In genomic region chr7:149184274-149184673, GRCh38 we compare ENCODE assay signal across 25 cellular contexts. TPM values are rescaled to one million over a fixed set of nuclear protein-coding genes. Genes with fewer than 3 reads are reported as not detected.
DNase-seq lines count a peak whose midpoint lies in the region; ATAC-seq, FAIRE-seq and TF ChIP-seq lines count a peak whose summit lies in the region.
"Had no signal": no experiment of that assay in that cellular context is flagged by ENCODE, and none has a peak within 500 bp of the region (broad histone marks: within the 10 kb centered on the region; RNA-seq: fewer than 3 reads in every experiment).

No MANE protein-coding gene starts in this region.

- no peak overlapping the region for H3K9ac ChIP-seq in keratinocyte (ENCODE audit: control insufficient read depth, extremely low read depth, insufficient read depth, low read length)
- H3K9ac ChIP-seq: BLaER1 treated with 17β-estradiol and CSF1 and Interleukin-3, amounts not matched to agents 10 nM and 100 nM had no signal

- dilution Hi-C loops in keratinocyte (cut with MboI; ENCODE audit: extremely low pct_ligation_motif_present, low sequenced_read_pairs) = no loop called here

- H3K36me3 ChIP-seq in keratinocyte (ENCODE audit: control insufficient read depth in 2 of 2, extremely low read depth in 1 of 2, insufficient read depth in 2 of 2, low read length in 2 of 2) = peaks cover 5 to 14% of the 10 kb centered on the region in 2 experiments

- H2AFZ ChIP-seq in keratinocyte (ENCODE audit: control insufficient read depth, low read length) = no peak overlapping the region
- H2AFZ ChIP-seq: GM23338 had no signal

- no peaks in the 10 kb centered on the region for H3K9me3 Mint-ChIP-seq in WTC11
- no peaks in the 10 kb centered on the region for H3K9me3 Mint-ChIP-seq in natural killer cell treated with Interleukin-12 subunit alpha and Interleukin-12 subunit beta and Interleukin-15 and Interleukin-18, amount 100 ng/mL, for 72 hours
- H3K9me3 Mint-ChIP-seq: CD14-positive monocyte; CD4-positive, alpha-beta T cell; CD8-positive, alpha-beta memory T cell; GM23338; HFFc6 had no signal

- H3K9me3 ChIP-seq in keratinocyte (ENCODE audit: control insufficient read depth, low read depth, low read length) = no peaks in the 10 kb centered on the region
- H3K9me3 ChIP-seq: A549; BE2C; BLaER1 treated with 17β-estradiol and CSF1 and Interleukin-3, amounts not matched to agents 10 nM and 100 nM; HAP-1 had no signal

- H3K4me3 ChIP-seq in keratinocyte (ENCODE audit: control insufficient read depth in 2 of 3, extremely low read depth in 1 of 3, insufficient read depth in 2 of 3, low read depth in 1 of 3, low read length in 3 of 3) = no peak overlapping the region
- H3K4me3 ChIP-seq: A549; BLaER1 treated with 17β-estradiol and CSF1 and Interleukin-3, amounts not matched to agents 10 nM and 100 nM; GM12878; GM23338; HAP-1 had no signal

- H3K4me3 Mint-ChIP-seq in WTC11 = no peak overlapping the region
- no peak overlapping the region for H3K4me3 Mint-ChIP-seq in natural killer cell treated with Interleukin-12 subunit alpha and Interleukin-12 subunit beta and Interleukin-15 and Interleukin-18, amount 100 ng/mL, for 72 hours
- H3K4me3 Mint-ChIP-seq: CD14-positive monocyte; CD4-positive, alpha-beta T cell; CD8-positive, alpha-beta memory T cell; GM23338; HFFc6 had no signal

- CTCF ChIA-PET in WTC11 (lab: Charles Lee) = interaction anchor here (2.8 kb wide), 1 partner anchor 11 kb away, joined by 16 read pairs; the partner anchor contains the start of gene ZNF282

- TF ChIP-seq CTCF in WTC11 (IDR thresholded peaks at IDR 0.05) (no peak), keratinocyte (optimal IDR thresholded peaks at IDR 0.05 in 1 of 3, IDR thresholded peaks at IDR 0.05 in 1 of 3, conservative IDR thresholded peaks at IDR 0.05 in 1 of 3; ENCODE audit: extremely low read depth in 1 of 3, insufficient read depth in 2 of 3, low read length in 3 of 3) (no peak)

- H3K79me2 ChIP-seq in keratinocyte (ENCODE audit: control insufficient read depth, insufficient read depth, low read length) = peaks cover 1% of the 10 kb centered on the region

- FAIRE-seq in keratinocyte (lab: Jason Lieb, UNC) = peak; percentile 29
- FAIRE-seq: A549, D721Med, GM12878, GM18507, H54 had no signal

- H3K4me2 ChIP-seq in keratinocyte (ENCODE audit: control insufficient read depth, extremely low read depth, insufficient read depth, low read depth, low read length) = no peak overlapping the region
- H3K4me2 ChIP-seq: A549; BLaER1 treated with 17β-estradiol and CSF1 and Interleukin-3, amounts not matched to agents 10 nM and 100 nM; GM23338 had no signal

- ATAC-seq in WTC11 = no peak; the same call in 1 of the 2 replicates
- ATAC-seq in GM18502 (IDR thresholded peaks at IDR 0.05; ENCODE audit: poor library complexity, unreplicated experiment) = no peak
- no peak for ATAC-seq in natural killer cell treated with Interleukin-12 subunit alpha and Interleukin-12 subunit beta and Interleukin-15 and Interleukin-18, amount 100 ng/mL, for 72 hours
- ATAC-seq: A549, GM12878, GM23338 had no signal

- H3K27me3 ChIP-seq in keratinocyte (ENCODE audit: control insufficient read depth, extremely low read depth, insufficient read depth, low read length) = no peaks in the 10 kb centered on the region
- H3K27me3 ChIP-seq: BE2C; BLaER1 treated with 17β-estradiol and CSF1 and Interleukin-3, amounts not matched to agents 10 nM and 100 nM had no signal

- peaks cover 40% of the 10 kb centered on the region for H3K36me3 Mint-ChIP-seq in WTC11
- peaks cover 6% of the 10 kb centered on the region for H3K36me3 Mint-ChIP-seq in natural killer cell treated with Interleukin-12 subunit alpha and Interleukin-12 subunit beta and Interleukin-15 and Interleukin-18, amount 100 ng/mL, for 72 hours

- DNase-seq in WTC11 (ENCODE audit: low spot score) (no peak), keratinocyte (ENCODE audit: low read depth, low spot score) (no peak)
- DNase-seq in natural killer cell treated with Interleukin-12 subunit alpha and Interleukin-12 subunit beta and Interleukin-15 and Interleukin-18, amount 100 ng/mL, for 72 hours (ENCODE audit: low spot score) = no peak
- DNase-seq in stimulated activated CD4-positive, alpha-beta T cell treated with anti-CD3 and anti-CD28 coated beads, Interleukin-2, amount 100 ng/mL, for 48 hours = no peak
- DNase-seq: 8988T; ACHN; AML-193; BE2C; CD4-positive, alpha-beta T cell; CD8-positive, alpha-beta memory T cell; DMS 273 treated with DMSO at 0.1 percent for 48 hours; DMS79; EL; GDM1; HFFc6 had no signal

- H3K9me1 ChIP-seq in keratinocyte (ENCODE audit: control insufficient read depth, extremely low read depth, insufficient read depth, low read length) = no peaks in the 10 kb centered on the region

- H3K27ac ChIP-seq in keratinocyte (ENCODE audit: control insufficient read depth, insufficient read depth, low read length) = no peak overlapping the region
- H3K27ac ChIP-seq: A549; BLaER1 treated with 17β-estradiol and CSF1 and Interleukin-3, amounts not matched to agents 10 nM and 100 nM had no signal

- peaks cover 27% of the 10 kb centered on the region for H3K4me1 ChIP-seq in keratinocyte (ENCODE audit: control insufficient read depth, extremely low read depth, insufficient read depth, low read length)
- H3K4me1 ChIP-seq: A549; BLaER1 treated with 17β-estradiol and CSF1 and Interleukin-3, amounts not matched to agents 10 nM and 100 nM; HAP-1 had no signal

- no peaks in the 10 kb centered on the region for H4K20me1 ChIP-seq in keratinocyte (ENCODE audit: control insufficient read depth, extremely low read depth, insufficient read depth, low read length)

- H3K27me3 Mint-ChIP-seq in WTC11 (ENCODE audit: low read depth) = no peaks in the 10 kb centered on the region
- H3K27me3 Mint-ChIP-seq in natural killer cell treated with Interleukin-12 subunit alpha and Interleukin-12 subunit beta and Interleukin-15 and Interleukin-18, amount 100 ng/mL, for 72 hours = no peaks in the 10 kb centered on the region
- H3K27me3 Mint-ChIP-seq: CD4-positive, alpha-beta T cell; CD8-positive, alpha-beta memory T cell had no signal

- peak overlapping the region; percentile 37; the same call in 1 of the 2 replicates for H3K27ac Mint-ChIP-seq in WTC11
- H3K27ac Mint-ChIP-seq in natural killer cell treated with Interleukin-12 subunit alpha and Interleukin-12 subunit beta and Interleukin-15 and Interleukin-18, amount 100 ng/mL, for 72 hours = no peak overlapping the region
- H3K27ac Mint-ChIP-seq: CD14-positive monocyte; CD4-positive, alpha-beta T cell; GM23338; HFFc6 had no signal

- no peaks in the 10 kb centered on the region for H3K4me1 Mint-ChIP-seq in WTC11
- peaks cover 0 to 23% of the 10 kb centered on the region in 2 donors for H3K4me1 Mint-ChIP-seq in natural killer cell treated with Interleukin-12 subunit alpha and Interleukin-12 subunit beta and Interleukin-15 and Interleukin-18, amount 100 ng/mL, for 72 hours (ENCODE audit: low read depth in 2 of 2)
- H3K4me1 Mint-ChIP-seq: CD14-positive monocyte; CD8-positive, alpha-beta memory T cell; GM23338 had no signal

- POLR2A ChIA-PET in WTC11 (lab: Charles Lee) = no interaction called here

RNA-seq across cellular contexts. Expression of gene ZNF282, which starts 11.1 kb away (rescaled TPM):
- 34.8 to 39.3 TPM (median 38.5 TPM) in 3 replicates for total RNA-seq in WTC11 (2021)
- 12.1 to 14.7 TPM (median 13.1 TPM) in 3 replicates for polyA plus RNA-seq in keratinocyte
- 17.7 TPM for polyA plus RNA-seq in keratinocyte (2011; ENCODE audit: low read depth)
- polyA plus RNA-seq in keratinocyte (2011; cell fraction: cytosol; rRNA removed) = 6.2 and 11.1 TPM in 2 replicates
- polyA plus RNA-seq in keratinocyte (2011; cell fraction: nucleus; rRNA removed) = 17.1 and 20.9 TPM in 2 replicates
- 14.2 and 15.5 TPM in 2 replicates for polyA plus RNA-seq in keratinocyte (2012; ENCODE audit: low replicate concordance)
- 12.0 to 20.6 TPM (median 14.4 TPM) in 3 replicates for polyA minus RNA-seq in keratinocyte
- polyA minus RNA-seq in keratinocyte (2011; cell fraction: cytosol; rRNA and poly(A)+ RNA removed) = 26.1 TPM
- 23.6 and 34.1 TPM in 2 replicates for polyA minus RNA-seq in keratinocyte (2011; cell fraction: nucleus; rRNA and poly(A)+ RNA removed)
- 10 to 100 TPM; 37.4 to 46.7 TPM for total RNA-seq in natural killer cell treated with Interleukin-12 subunit alpha and Interleukin-12 subunit beta and Interleukin-15 and Interleukin-18, amount 100 ng/mL, for 72 hours

RNA-seq across cellular contexts. Expression of gene ZNF398, which starts 37.0 kb away (rescaled TPM):
- total RNA-seq in WTC11 (2021) = 57.8 to 63.2 TPM (median 58.9 TPM) in 3 replicates
- polyA plus RNA-seq in keratinocyte = 7.4 to 8.6 TPM (median 7.5 TPM) in 3 replicates
- polyA plus RNA-seq in keratinocyte (2011; ENCODE audit: low read depth) = 5.7 TPM
- 4.1 and 5.5 TPM in 2 replicates for polyA plus RNA-seq in keratinocyte (2011; cell fraction: cytosol; rRNA removed)
- 12.6 and 13.3 TPM in 2 replicates for polyA plus RNA-seq in keratinocyte (2011; cell fraction: nucleus; rRNA removed)
- 7.7 and 8.8 TPM in 2 replicates for polyA plus RNA-seq in keratinocyte (2012; ENCODE audit: low replicate concordance)
- polyA minus RNA-seq in keratinocyte = 23.5 to 48.7 TPM (median 34.1 TPM) in 3 replicates
- 12.5 TPM for polyA minus RNA-seq in keratinocyte (2011; cell fraction: cytosol; rRNA and poly(A)+ RNA removed)
- polyA minus RNA-seq in keratinocyte (2011; cell fraction: nucleus; rRNA and poly(A)+ RNA removed) = 19.3 and 25.4 TPM in 2 replicates
- 10 to 100 TPM; 17.9 to 20.0 TPM for total RNA-seq in natural killer cell treated with Interleukin-12 subunit alpha and Interleukin-12 subunit beta and Interleukin-15 and Interleukin-18, amount 100 ng/mL, for 72 hours

RNA-seq across cellular contexts. Expression of gene ZNF212, which starts 55.2 kb away (rescaled TPM):
- 19.7 to 23.0 TPM (median 21.7 TPM) in 3 replicates for total RNA-seq in WTC11 (2021)
- 2.9 to 6.8 TPM (median 3.8 TPM) in 3 replicates for polyA plus RNA-seq in keratinocyte
- polyA plus RNA-seq in keratinocyte (2011; ENCODE audit: low read depth) = 9.8 TPM
- polyA plus RNA-seq in keratinocyte (2011; cell fraction: cytosol; rRNA removed) = 2.8 and 3.5 TPM in 2 replicates
- 11.0 and 11.2 TPM in 2 replicates for polyA plus RNA-seq in keratinocyte (2011; cell fraction: nucleus; rRNA removed)
- 6.3 and 13.2 TPM in 2 replicates for polyA plus RNA-seq in keratinocyte (2012; ENCODE audit: low replicate concordance)
- 3.0 to 4.8 TPM (median 3.7 TPM) in 3 replicates for polyA minus RNA-seq in keratinocyte
- 4.4 TPM for polyA minus RNA-seq in keratinocyte (2011; cell fraction: cytosol; rRNA and poly(A)+ RNA removed)
- 3.8 and 5.4 TPM in 2 replicates for polyA minus RNA-seq in keratinocyte (2011; cell fraction: nucleus; rRNA and poly(A)+ RNA removed)
- total RNA-seq in natural killer cell treated with Interleukin-12 subunit alpha and Interleukin-12 subunit beta and Interleukin-15 and Interleukin-18, amount 100 ng/mL, for 72 hours = 10 to 100 TPM; 11.5 to 19.9 TPM

RNA-seq across cellular contexts. Expression of gene ZNF425, which starts 58.1 kb away (rescaled TPM):
- 3.8 to 5.8 TPM (median 4.9 TPM) in 3 replicates for total RNA-seq in WTC11 (2021)
- 1.5 to 2.3 TPM (median 1.8 TPM) in 3 replicates for polyA plus RNA-seq in keratinocyte
- 4.7 TPM for polyA plus RNA-seq in keratinocyte (2011; ENCODE audit: low read depth)
- 1.5 and 2.0 TPM in 2 replicates for polyA plus RNA-seq in keratinocyte (2011; cell fraction: cytosol; rRNA removed)
- polyA plus RNA-seq in keratinocyte (2011; cell fraction: nucleus; rRNA removed) = 2.5 and 3.2 TPM in 2 replicates
- 2.2 and 2.9 TPM in 2 replicates for polyA plus RNA-seq in keratinocyte (2012; ENCODE audit: low replicate concordance)
- polyA minus RNA-seq in keratinocyte = 2.1 to 4.3 TPM (median 2.2 TPM) in 3 replicates
- 2.1 TPM for polyA minus RNA-seq in keratinocyte (2011; cell fraction: cytosol; rRNA and poly(A)+ RNA removed)
- 2.1 and 4.0 TPM in 2 replicates for polyA minus RNA-seq in keratinocyte (2011; cell fraction: nucleus; rRNA and poly(A)+ RNA removed)
- 1 to 10 TPM in 1 of 2 donors, under 1 TPM in 1; 0.39 to 1.4 TPM for total RNA-seq in natural killer cell treated with Interleukin-12 subunit alpha and Interleukin-12 subunit beta and Interleukin-15 and Interleukin-18, amount 100 ng/mL, for 72 hours
